ENCODE assay signal across 18 cellular contexts in genomic region chr14:53890611-53891091, GRCh38.
DNase-seq lines count a peak whose midpoint lies in the region; ATAC-seq and TF ChIP-seq lines count a peak whose summit lies in the region.
"Had no signal": no experiment of that assay in that cellular context is flagged by ENCODE, and none has a peak within 500 bp of the region (broad histone marks: within the 10 kb centered on the region; RNA-seq: fewer than 3 reads in every experiment).

No MANE protein-coding gene starts in this region.

- no peak overlapping the region for H3K4me3 Mint-ChIP-seq in endothelial cell (ENCODE audit: unreplicated experiment)
- H3K4me3 Mint-ChIP-seq: CD4-positive, alpha-beta memory T cell had no signal

- H3K4me1 ChIP-seq in right atrium auricular region (peaks cover 0 to 10% of the 10 kb centered on the region in 2 donors), aorta (ENCODE audit: control insufficient read depth in 1 of 2, insufficient read depth in 2 of 2, low read length in 2 of 2) (no peaks in the 10 kb centered on the region), adrenal gland (replicated peaks in 1 of 2) (no peaks in the 10 kb centered on the region)
- H3K4me1 ChIP-seq: breast epithelium had no signal

- WGBS in aorta, 2 donors, result 6% methylated on average over 2 of the region's 2 CpGs
- WGBS in adrenal gland, 4 donors, result 27 to 46% (median 31%) methylated on average over 2 of the region's 2 CpGs

- DNase-seq in Right ventricle myocardium inferior (ENCODE audit: missing footprints) (no peak), right atrium auricular region (ENCODE audit: low spot score) (no peak), endothelial cell (ENCODE audit: low spot score) (no peak), iris pigment epithelial cell (ENCODE audit: low read depth) (peak; percentile 15), aorta (no peak), 8988T (no peak), adrenal gland (no peak)
- DNase-seq: activated naive CD4-positive, alpha-beta T cell; CD4-positive, alpha-beta memory T cell; GDM1; kidney; MM.1S; T-helper 2 cell had no signal

- no peak overlapping the region for H3K4me3 ChIP-seq in right atrium auricular region
- H3K4me3 ChIP-seq in aorta (ENCODE audit: low read length in 2 of 2), result no peak overlapping the region
- H3K4me3 ChIP-seq in adrenal gland, result no peak overlapping the region
- H3K4me3 ChIP-seq: breast epithelium had no signal

- peaks cover 15% of the 10 kb centered on the region for H3K4me1 Mint-ChIP-seq in endothelial cell (ENCODE audit: unreplicated experiment)

- intact Hi-C loops in Right ventricle myocardium inferior (cut with DNase I), result loop anchor here (5.0 kb wide), 1 partner anchor 62 kb away; no protein-coding TSS in a partner anchor
- intact Hi-C loops in aorta (cut with DNase I), result no loop called here
- intact Hi-C loops in adrenal gland (cut with DNase I), result no loop called here

- H3K9me3 Mint-ChIP-seq in endothelial cell (ENCODE audit: unreplicated experiment), result no peaks in the 10 kb centered on the region

- H3K36me3 ChIP-seq in right atrium auricular region (no peaks in the 10 kb centered on the region), aorta (ENCODE audit: control insufficient read depth in 1 of 2, insufficient read depth in 2 of 2, low read length in 1 of 2) (no peaks in the 10 kb centered on the region), adrenal gland (replicated peaks in 1 of 2) (no peaks in the 10 kb centered on the region)
- H3K36me3 ChIP-seq: breast epithelium had no signal

- peak; percentile 54 for ATAC-seq in Right ventricle myocardium inferior
- ATAC-seq in aorta (ENCODE audit: low FRiP score), result peak; percentile 41
- ATAC-seq in HG02798 (IDR thresholded peaks at IDR 0.05; ENCODE audit: poor library complexity, unreplicated experiment), result no peak
- ATAC-seq: activated CD4-positive, CD25-positive, alpha-beta regulatory T cell treated with anti-CD3 and anti-CD28 coated beads, Interleukin-2, amount 50 U/mL, for 24 hours had no signal

- no peak for TF ChIP-seq POLR2A in adrenal gland (IDR thresholded peaks at IDR 0.05)

- TF ChIP-seq CTCF in right atrium auricular region (IDR thresholded peaks at IDR 0.05) (no peak), endothelial cell (IDR thresholded peaks at IDR 0.05; ENCODE audit: unreplicated experiment) (no peak), adrenal gland (IDR thresholded peaks at IDR 0.05) (no peak)

- H3K27me3 ChIP-seq in right atrium auricular region (no peaks in the 10 kb centered on the region), aorta (ENCODE audit: control insufficient read depth in 1 of 2, insufficient read depth in 2 of 2, low read length in 1 of 2) (no peaks in the 10 kb centered on the region), adrenal gland (no peaks in the 10 kb centered on the region)
- H3K27me3 ChIP-seq: breast epithelium had no signal

- H3K27me3 Mint-ChIP-seq in endothelial cell (ENCODE audit: unreplicated experiment), result peaks cover 4% of the 10 kb centered on the region

- H3K27ac ChIP-seq in right atrium auricular region (peak overlapping the region in 1 of 2 donors; percentile 27), aorta (ENCODE audit: low read depth in 1 of 2, low read length in 2 of 2) (no peak overlapping the region), adrenal gland (no peak overlapping the region)
- H3K27ac ChIP-seq: 22Rv1, RWPE1 had no signal

- no peaks in the 10 kb centered on the region for H3K9me3 ChIP-seq in right atrium auricular region
- no peaks in the 10 kb centered on the region for H3K9me3 ChIP-seq in aorta (ENCODE audit: control insufficient read depth, low read length)
- no peaks in the 10 kb centered on the region for H3K9me3 ChIP-seq in adrenal gland (replicated peaks in 1 of 3)
- H3K9me3 ChIP-seq: breast epithelium had no signal

- no peaks in the 10 kb centered on the region for H3K36me3 Mint-ChIP-seq in endothelial cell (ENCODE audit: low read depth, unreplicated experiment)
- H3K36me3 Mint-ChIP-seq: CD4-positive, alpha-beta memory T cell had no signal

- peak overlapping the region; percentile 43 for H3K27ac Mint-ChIP-seq in endothelial cell (ENCODE audit: unreplicated experiment)
- H3K27ac Mint-ChIP-seq: CD4-positive, alpha-beta memory T cell had no signal
